23 cellular contexts compared by ENCODE assay signal in genomic region chr1:162297208-162297607, GRCh38.
A peak's percentile ranks its signal among the peaks of the same experiment; 100 is the strongest.
DNase-seq lines count a peak whose midpoint lies in the region; ATAC-seq and TF ChIP-seq lines count a peak whose summit lies in the region.
"Had no signal": no experiment of that assay in that cellular context is flagged by ENCODE, and none has a peak within 500 bp of the region (broad histone marks: within the 10 kb centered on the region; RNA-seq: fewer than 3 reads in every experiment).

No MANE protein-coding gene starts in this region.

- H3K27me3 ChIP-seq in MM.1S (replicated peaks; ENCODE audit: insufficient read depth, low read length): no peaks in the 10 kb centered on the region
- peaks cover 12% of the 10 kb centered on the region for H3K27me3 ChIP-seq in osteoblast (ENCODE audit: insufficient read depth, low read length)
- H3K27me3 ChIP-seq: MG63 had no signal

- H3K4me3 ChIP-seq in MM.1S (ENCODE audit: low read length) (no peak overlapping the region), osteoblast (ENCODE audit: insufficient read depth, low read length) (no peak overlapping the region)
- H3K4me3 ChIP-seq: A549, GM23248, MG63 had no signal

- H3F3A ChIP-seq in MM.1S (ENCODE audit: insufficient read depth, low read length): 0 out of 2 replicates have a peak, but pooled peaks cover 5% of the 10 kb centered on the region

- H3K4me1 Mint-ChIP-seq in brain: peaks cover 37% of the 10 kb centered on the region

- peak overlapping the region; percentile 18; the same call in 1 of the 2 replicates for H3K4me2 ChIP-seq in MM.1S (ENCODE audit: low read depth, low read length)
- no peak overlapping the region for H3K4me2 ChIP-seq in osteoblast (ENCODE audit: insufficient read depth, low read length)
- H3K4me2 ChIP-seq: A549 had no signal

- no peak overlapping the region for H2AFZ ChIP-seq in MM.1S (ENCODE audit: low read length)
- H2AFZ ChIP-seq in osteoblast (ENCODE audit: low read length): no peak overlapping the region
- H2AFZ ChIP-seq: GM23248 had no signal

- peaks cover 7% of the 10 kb centered on the region for H3K27me3 Mint-ChIP-seq in brain

- no peaks in the 10 kb centered on the region for H3K9me2 ChIP-seq in MM.1S (replicated peaks; ENCODE audit: insufficient read depth, low read length)

- H3K4me3 Mint-ChIP-seq in brain: no peak overlapping the region
- H3K4me3 Mint-ChIP-seq: CD8-positive, alpha-beta T cell had no signal

- no peak overlapping the region for H3K9ac ChIP-seq in MM.1S (ENCODE audit: low read length)
- H3K9ac ChIP-seq: GM23248 had no signal

- no peaks in the 10 kb centered on the region for H4K20me1 ChIP-seq in MM.1S (ENCODE audit: insufficient read depth, low read length)
- H4K20me1 ChIP-seq in osteoblast (ENCODE audit: insufficient read depth, low read length): no peaks in the 10 kb centered on the region

- H3K36me3 Mint-ChIP-seq in brain: peaks cover 13% of the 10 kb centered on the region
- H3K36me3 Mint-ChIP-seq: CD8-positive, alpha-beta T cell had no signal

- TF ChIP-seq CTCF in MM.1S (IDR thresholded peaks at IDR 0.05; ENCODE audit: low read length): no peak
- TF ChIP-seq CTCF in brain (conservative IDR thresholded peaks at IDR 0.05): no peak
- TF ChIP-seq CTCF in osteoblast (IDR thresholded peaks at IDR 0.05; ENCODE audit: extremely low read depth, low read depth, low read length): no peak

- H3K79me2 ChIP-seq in MM.1S (ENCODE audit: low read length) (no peaks in the 10 kb centered on the region), osteoblast (ENCODE audit: insufficient read depth, low read length) (no peaks in the 10 kb centered on the region)

- ATAC-seq in GM19025 (IDR thresholded peaks at IDR 0.05; ENCODE audit: low read depth, unreplicated experiment): peak; percentile 70
- ATAC-seq: A549; CD8-positive, alpha-beta T cell; Panc1 had no signal

- DNase-seq in MM.1S: peak; percentile 68
- DNase-seq in osteoblast (ENCODE audit: insufficient read length, low spot score, missing footprints): peak; percentile 52
- no peak for DNase-seq in caudate nucleus (lab: John Stamatoyannopoulos, UW)
- DNase-seq in T-helper 9 cell: no peak
- no peak for DNase-seq in SIG-M5 treated with dmso at 0.1 percent for 504 hours (lab: John Stamatoyannopoulos, UW; ENCODE audit: unreplicated experiment)
- DNase-seq: Caco-2; CD8-positive, alpha-beta T cell; GM23248; H7; KBM-7; MG63; NCI-H2029 treated with DMSO at 0.1 percent for 48 hours; NCI-H446 treated with DMSO at 0.1 percent for 48 hours; NCI-H526; NCI-H82; SHP77; SW 1271 had no signal

- H3K4me1 ChIP-seq in MM.1S (ENCODE audit: low read length) (peaks cover 14% of the 10 kb centered on the region), osteoblast (ENCODE audit: insufficient read depth, low read length) (no peaks in the 10 kb centered on the region)
- H3K4me1 ChIP-seq: A549, Caco-2 had no signal

- H3K36me3 ChIP-seq in MM.1S (replicated peaks; ENCODE audit: insufficient read depth, low read length) (no peaks in the 10 kb centered on the region), osteoblast (ENCODE audit: insufficient read depth, low read length) (no peaks in the 10 kb centered on the region)
- H3K36me3 ChIP-seq: MG63 had no signal

- H3K27ac ChIP-seq in MM.1S (ENCODE audit: low read length): peak overlapping the region; percentile 30; the same call in 1 of the 2 replicates
- no peak overlapping the region for H3K27ac ChIP-seq in osteoblast (ENCODE audit: low read depth, low read length)
- no peak overlapping the region for H3K27ac ChIP-seq in caudate nucleus (ENCODE audit: low read depth, low read length)
- H3K27ac ChIP-seq: A549, C4-2B, GM23248, RWPE1 had no signal

- peaks cover 0 to 5% (median 0%) of the 10 kb centered on the region in 5 experiments for H3K9me3 Mint-ChIP-seq in brain
- H3K9me3 Mint-ChIP-seq: CD8-positive, alpha-beta T cell had no signal

- H3K27ac Mint-ChIP-seq in brain: peak overlapping the region in 4 of 5 experiments; percentile 19 to 60 (median 48)
- H3K27ac Mint-ChIP-seq: CD8-positive, alpha-beta T cell had no signal

- no peaks in the 10 kb centered on the region for H3K9me3 ChIP-seq in MM.1S (replicated peaks; ENCODE audit: insufficient read depth, low read length)
- no peaks in the 10 kb centered on the region for H3K9me3 ChIP-seq in osteoblast (ENCODE audit: low read depth, low read length)
- H3K9me3 ChIP-seq: A549, Caco-2, MG63 had no signal

Comparison
In these comparisons a context has a peak if more than half of its experiments do, and no peak if none do; other contexts are left out.
1. DNase-seq: peak in MM.1S (single experiment) and osteoblast (single experiment); none in caudate nucleus (0 of 61), T-helper 9 cell (single experiment) and SIG-M5 treated with dmso at 0.1 percent for 504 hours (single experiment).